ENCODE assay signal across 2 cellular contexts in the genomic region with DNA sequence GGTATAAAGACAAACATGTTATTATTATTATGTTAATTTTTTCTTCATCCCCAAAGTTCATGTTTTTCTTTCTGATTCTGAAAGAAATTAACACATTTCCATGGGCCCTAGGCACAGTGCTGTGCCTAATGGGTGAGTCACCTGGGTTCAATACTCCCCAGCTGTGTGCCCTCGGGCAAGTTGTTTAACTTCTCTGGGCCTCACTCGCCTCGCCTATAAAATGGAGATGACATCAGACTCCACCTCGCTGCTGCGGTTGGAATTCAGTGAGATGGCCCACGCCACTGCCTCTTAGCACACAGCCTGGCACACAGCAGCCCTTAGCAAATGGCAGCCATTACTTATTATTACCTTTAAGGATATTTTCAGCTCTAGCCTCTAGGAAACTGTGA.
TF ChIP-seq lines count a peak whose summit lies in the region.

No MANE protein-coding gene starts in this region.

TF ChIP-seq in GM12891, 5 proteins besides CTCF, POLR2A, EP300 and RAD21:
- no peak for TF ChIP-seq POU2F2 (IDR thresholded peaks at IDR 0.05; ENCODE audit: low read depth, low read length)
- TF ChIP-seq SPI1 (IDR thresholded peaks at IDR 0.05; ENCODE audit: low read depth, low read length) = no peak
- no peak for TF ChIP-seq POLR2AphosphoS5 (IDR thresholded peaks at IDR 0.05; ENCODE audit: low read depth, low read length)
- no peak for TF ChIP-seq PAX5 (IDR thresholded peaks at IDR 0.05; ENCODE audit: insufficient read depth, low read length, severe bottlenecking)
- TF ChIP-seq TAF1 (IDR thresholded peaks at IDR 0.05; ENCODE audit: low read depth, low read length) = no peak

TF ChIP-seq in endothelial cell of umbilical vein, 7 proteins besides CTCF, POLR2A, EP300 and RAD21:
- TF ChIP-seq MYC (IDR thresholded peaks at IDR 0.05; ENCODE audit: low read depth, low read length) (no peak), POLR2AphosphoS5 (IDR thresholded peaks at IDR 0.05; ENCODE audit: insufficient read depth, low read depth, low read length) (no peak), FOS (IDR thresholded peaks at IDR 0.05; ENCODE audit: borderline replicate concordance, insufficient read depth, low read length) (peak; percentile 14), JUN (IDR thresholded peaks at IDR 0.05; ENCODE audit: borderline replicate concordance, insufficient read depth, insufficient read length, low read depth) (no peak)
